ENCODE assay signal across 16 cellular contexts in genomic region chr11:29780756-29781155, GRCh38.
DNase-seq lines count a peak whose midpoint lies in the region; ATAC-seq and TF ChIP-seq lines count a peak whose summit lies in the region.
"Had no signal": no experiment of that assay in that cellular context is flagged by ENCODE, and none has a peak within 500 bp of the region (broad histone marks: within the 10 kb centered on the region; RNA-seq: fewer than 3 reads in every experiment).

No MANE protein-coding gene starts in this region.

- no peaks in the 10 kb centered on the region for H3K36me3 ChIP-seq in osteoblast (ENCODE audit: insufficient read depth, low read length)
- H3K36me3 ChIP-seq in colonic mucosa: no peaks in the 10 kb centered on the region
- H3K36me3 ChIP-seq: Peyer's patch had no signal

- peak; percentile 77 to 87 for ATAC-seq in left cardiac atrium
- ATAC-seq: activated naive CD8-positive, alpha-beta T cell treated with anti-CD3 and anti-CD28 coated beads, Interleukin-2, amount 50 U/mL, for 24 hours; esophagus mucosa had no signal

- no peak overlapping the region for H3K4me3 ChIP-seq in osteoblast (ENCODE audit: insufficient read depth, low read length)
- no peak overlapping the region for H3K4me3 ChIP-seq in colonic mucosa
- H3K4me3 ChIP-seq: lung, Peyer's patch had no signal

- H3K4me2 ChIP-seq in osteoblast (ENCODE audit: insufficient read depth, low read length): no peak overlapping the region
- H3K4me2 ChIP-seq: KMS-11 had no signal

- no peak overlapping the region for H2AFZ ChIP-seq in osteoblast (ENCODE audit: low read length)

- DNase-seq in COLO829 (ENCODE audit: low spot score): peak; percentile 53
- peak; percentile 66 for DNase-seq in NCI-H226
- no peak for DNase-seq in left cardiac atrium
- peak; percentile 29 for DNase-seq in osteoblast (ENCODE audit: insufficient read length, low spot score, missing footprints)
- no peak for DNase-seq in colonic mucosa
- DNase-seq in NK-92 (lab: John Stamatoyannopoulos, UW; ENCODE audit: unreplicated experiment): no peak
- no peak for DNase-seq in DMS79 treated with DMSO at 0.1 percent for 48 hours (lab: John Stamatoyannopoulos, UW)
- no peak for DNase-seq in NCI-H345 treated with DMSO at 0.1 percent for 48 hours (lab: John Stamatoyannopoulos, UW; ENCODE audit: unreplicated experiment)
- DNase-seq: activated naive CD8-positive, alpha-beta T cell treated with anti-CD3 and anti-CD28 coated beads, Interleukin-2, amount 50 U/mL, for 24 hours; CD4-positive, CD25-positive, alpha-beta regulatory T cell; immature natural killer cell; NCI-H774; Peyer's patch had no signal

- no peak overlapping the region for H3K9ac ChIP-seq in colonic mucosa (ENCODE audit: low read depth in 2 of 2, low read length in 2 of 2)
- H3K9ac ChIP-seq: KMS-11 had no signal

- no peaks in the 10 kb centered on the region for H3K4me1 ChIP-seq in osteoblast (ENCODE audit: insufficient read depth, low read length)
- H3K4me1 ChIP-seq in colonic mucosa: no peaks in the 10 kb centered on the region
- H3K4me1 ChIP-seq: Peyer's patch had no signal

- no peaks in the 10 kb centered on the region for H4K20me1 ChIP-seq in osteoblast (ENCODE audit: insufficient read depth, low read length)

- H3K27ac ChIP-seq in osteoblast (ENCODE audit: low read depth, low read length) (no peak overlapping the region), colonic mucosa (no peak overlapping the region)
- H3K27ac ChIP-seq: KMS-11, Peyer's patch had no signal

- TF ChIP-seq CTCF in osteoblast (IDR thresholded peaks at IDR 0.05; ENCODE audit: extremely low read depth, low read depth, low read length): no peak
- TF ChIP-seq CTCF in colonic mucosa (IDR thresholded peaks at IDR 0.05): no peak

- H3K27me3 ChIP-seq in osteoblast (ENCODE audit: insufficient read depth, low read length): no peaks in the 10 kb centered on the region
- H3K27me3 ChIP-seq in colonic mucosa: no peaks in the 10 kb centered on the region
- H3K27me3 ChIP-seq: Peyer's patch had no signal

- H3K79me2 ChIP-seq in osteoblast (ENCODE audit: insufficient read depth, low read length): no peaks in the 10 kb centered on the region

- intact Hi-C loops in left cardiac atrium (cut with DNase I): no loop called here
- intact Hi-C loops in colonic mucosa (cut with DNase I): no loop called here

- H3K9me3 ChIP-seq in osteoblast (ENCODE audit: low read depth, low read length) (no peaks in the 10 kb centered on the region), colonic mucosa (no peaks in the 10 kb centered on the region)
- H3K9me3 ChIP-seq: Peyer's patch had no signal

Comparison
In these comparisons a context has a peak if more than half of its experiments do, and no peak if none do; other contexts are left out.
1. DNase-seq: peak in COLO829 (single experiment), NCI-H226 (single experiment) and osteoblast (single experiment); none in left cardiac atrium (single experiment), colonic mucosa (single experiment), NK-92 (single experiment), DMS79 treated with DMSO at 0.1 percent for 48 hours (single experiment) and NCI-H345 treated with DMSO at 0.1 percent for 48 hours (single experiment).